12 cellular contexts compared by ENCODE assay signal in the genomic region with DNA sequence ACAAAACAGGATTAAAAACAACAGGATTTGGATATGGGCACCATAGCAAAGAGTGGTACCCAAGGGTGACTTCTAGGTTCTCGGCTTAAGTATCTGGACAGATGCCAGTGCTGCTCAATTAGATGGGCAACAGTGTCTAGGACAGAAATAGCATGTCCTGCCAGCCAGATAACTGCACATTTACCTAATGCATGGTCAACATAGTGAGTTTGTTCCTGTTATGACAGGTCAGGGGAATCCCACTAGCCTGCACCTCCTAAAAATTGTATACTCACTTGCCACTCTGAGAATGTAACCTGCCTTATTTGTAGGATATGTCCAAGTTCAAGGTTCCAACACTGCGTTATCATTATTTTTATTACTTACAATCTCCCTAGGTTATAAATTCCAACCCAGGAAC.
DNase-seq lines count a peak whose midpoint lies in the region; ATAC-seq and TF ChIP-seq lines count a peak whose summit lies in the region.
"Had no signal": no experiment of that assay in that cellular context is flagged by ENCODE, and none has a peak within 500 bp of the region (broad histone marks: within the 10 kb centered on the region; RNA-seq: fewer than 3 reads in every experiment).

No MANE protein-coding gene starts in this region.

- TF ChIP-seq CTCF in GM06990 (IDR thresholded peaks at IDR 0.05; ENCODE audit: insufficient read depth, low read length, poor library complexity, severe bottlenecking) = no peak
- TF ChIP-seq CTCF in lower lobe of right lung (IDR thresholded peaks at IDR 0.05) = no peak

- H3K27me3 ChIP-seq in GM06990 (replicated peaks; ENCODE audit: control insufficient read depth, insufficient read depth, low read length) (no peaks in the 10 kb centered on the region), lower lobe of right lung (ENCODE audit: low read depth) (no peaks in the 10 kb centered on the region)
- H3K27me3 ChIP-seq: breast epithelium had no signal

- ATAC-seq in GM19023 (IDR thresholded peaks at IDR 0.05; ENCODE audit: unreplicated experiment) (peak; percentile 80), HG02571 (IDR thresholded peaks at IDR 0.05; ENCODE audit: unreplicated experiment) (peak; percentile 93), HG03342 (IDR thresholded peaks at IDR 0.05; ENCODE audit: unreplicated experiment) (peak; percentile 82), lower lobe of right lung (no peak)

- intact Hi-C loops in lower lobe of right lung (cut with DNase I) = no loop called here

- no peaks in the 10 kb centered on the region for H3K36me3 ChIP-seq in GM06990 (ENCODE audit: control insufficient read depth, insufficient read depth, low read length)
- no peaks in the 10 kb centered on the region for H3K36me3 ChIP-seq in lower lobe of right lung
- H3K36me3 ChIP-seq: breast epithelium had no signal

- DNase-seq in GM06990 (ENCODE audit: extremely low read depth, insufficient read length) (peak; percentile 29), lower lobe of right lung (no peak), retina (no peak), NCI-H2227 (lab: John Stamatoyannopoulos, UW; ENCODE audit: unreplicated experiment) (no peak), OCI-M2 (lab: John Stamatoyannopoulos, UW; ENCODE audit: unreplicated experiment) (no peak)
- DNase-seq: activated CD4-positive, CD25-positive, alpha-beta regulatory T cell treated with anti-CD3 and anti-CD28 coated beads, Interleukin-2, amount 50 U/mL, for 72 hours; NCI-H524; substantia nigra had no signal

- H3K27ac ChIP-seq in lower lobe of right lung = no peak overlapping the region
- H3K27ac ChIP-seq: breast epithelium had no signal

- H3K4me3 ChIP-seq in GM06990 (replicated peaks; ENCODE audit: low read depth, low read length) (no peak overlapping the region), lower lobe of right lung (no peak overlapping the region)
- H3K4me3 ChIP-seq: breast epithelium had no signal

- no peaks in the 10 kb centered on the region for H3K4me1 ChIP-seq in lower lobe of right lung
- H3K4me1 ChIP-seq: breast epithelium had no signal

- no peaks in the 10 kb centered on the region for H3K9me3 ChIP-seq in lower lobe of right lung
- H3K9me3 ChIP-seq: breast epithelium had no signal

Comparison
In these comparisons a context has a peak if more than half of its experiments do, and no peak if none do; other contexts are left out.
1. ATAC-seq: peak in GM19023 (single experiment), HG02571 (single experiment) and HG03342 (single experiment); none in lower lobe of right lung (0 of 2).